ENCODE assay signal across 27 cellular contexts in the genomic region with DNA sequence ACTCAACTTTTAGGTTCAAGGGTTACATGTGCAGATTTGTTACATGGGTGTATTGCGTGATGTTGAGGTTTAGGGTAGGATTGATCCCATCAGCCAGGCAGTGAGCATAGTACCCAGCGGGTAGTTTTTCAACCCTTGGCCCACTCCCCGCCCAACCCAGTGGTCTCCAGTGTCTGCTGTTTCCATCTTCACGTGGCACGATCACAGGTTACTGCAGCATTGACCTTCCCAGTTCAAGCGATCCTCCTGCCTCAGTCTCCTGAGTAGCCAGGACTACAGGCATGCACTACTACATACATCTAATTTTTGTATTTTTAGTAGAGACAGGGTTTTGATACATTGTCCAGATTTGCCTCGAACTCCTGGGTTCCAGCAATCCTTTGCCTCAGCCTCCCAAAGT.
"Had no signal": no experiment of that assay in that cellular context is flagged by ENCODE, and none has a peak within 500 bp of the region (broad histone marks: within the 10 kb centered on the region; RNA-seq: fewer than 3 reads in every experiment).

No MANE protein-coding gene starts in this region.

- H3K4me3 Mint-ChIP-seq: stimulated activated effector memory CD8-positive, alpha-beta T cell treated with anti-CD3 and anti-CD28 coated beads, Interleukin-12 subunit alpha, Interleukin-12 subunit beta, amount 100 ng/mL, for 72 hours; stimulated activated memory B cell treated with anti-CD40 and anti-IgM and Interleukin-4, amounts not matched to agents 10 μg/mL and 1 μg/mL and 100 μg/mL, for 72 hours; stimulated activated naive B cell treated with anti-CD40 and anti-IgM and Interleukin-4, amounts not matched to agents 10 μg/mL and 1 μg/mL and 100 μg/mL, for 72 hours; stimulated activated naive CD8-positive, alpha-beta T cell treated with anti-CD3 and anti-CD28 coated beads, Interleukin-15, amount 100 ng/mL, for 72 hours; stimulated activated naive CD8-positive, alpha-beta T cell treated with anti-CD3 and anti-CD28 coated beads, Interleukin-15, Interleukin-2, amounts not matched to agents 100 ng/mL and 50 ng/mL, for 24 hours had no signal

- H3K27me3 Mint-ChIP-seq: stimulated activated memory B cell treated with anti-CD40 and anti-IgM and Interleukin-4, amounts not matched to agents 10 μg/mL and 1 μg/mL and 100 μg/mL, for 72 hours; stimulated activated naive B cell treated with anti-CD40 and anti-IgM and Interleukin-4, amounts not matched to agents 10 μg/mL and 1 μg/mL and 100 μg/mL, for 72 hours; stimulated activated naive CD8-positive, alpha-beta T cell treated with anti-CD3 and anti-CD28 coated beads, Interleukin-15, amount 100 ng/mL, for 72 hours; stimulated activated naive CD8-positive, alpha-beta T cell treated with anti-CD3 and anti-CD28 coated beads, Interleukin-15, Interleukin-2, amounts not matched to agents 100 ng/mL and 50 ng/mL, for 24 hours had no signal

- H3K27ac ChIP-seq: stomach, suprapubic skin, testis, thoracic aorta, thyroid gland, tibial artery, tibial nerve, transverse colon, upper lobe of left lung, upper lobe of right lung, uterus, vagina had no signal

- H3K36me3 Mint-ChIP-seq: stimulated activated effector memory CD8-positive, alpha-beta T cell treated with anti-CD3 and anti-CD28 coated beads, Interleukin-12 subunit alpha, Interleukin-12 subunit beta, amount 100 ng/mL, for 72 hours; stimulated activated memory B cell treated with anti-CD40 and anti-IgM and Interleukin-4, amounts not matched to agents 10 μg/mL and 1 μg/mL and 100 μg/mL, for 72 hours; stimulated activated naive B cell treated with anti-CD40 and anti-IgM and Interleukin-4, amounts not matched to agents 10 μg/mL and 1 μg/mL and 100 μg/mL, for 72 hours had no signal

- H3K27me3 ChIP-seq: stomach, suprapubic skin, testis, thyroid gland, tibial artery, tibial nerve, transverse colon, upper lobe of left lung, upper lobe of right lung, uterus, vagina had no signal

- H3K9me3 ChIP-seq: testis, thyroid gland, uterus had no signal

- DNase-seq: stimulated activated CD4-positive, alpha-beta T cell treated with anti-CD3 and anti-CD28 coated beads, Interleukin-2, amount 100 ng/mL, for 48 hours; stimulated activated CD4-positive, alpha-beta T cell treated with anti-CD3 and anti-CD28 coated beads, Interleukin-4, amount 100 ng/mL, for 1 hour; stimulated activated CD4-positive, alpha-beta T cell treated with anti-CD3 and anti-CD28 coated beads, Interleukin-4, amount 100 ng/mL, for 24 hours; stimulated activated CD4-positive, alpha-beta T cell treated with anti-CD3 and anti-CD28 coated beads, Interleukin-4, amount 100 ng/mL, for 4 hours; stimulated activated CD8-positive, alpha-beta memory T cell treated with anti-CD3 and anti-CD28 coated beads, Interleukin-4, amount 100 ng/mL, for 48 hours; stimulated activated naive B cell treated with anti-CD40 and anti-IgM and Interleukin-4, amounts not matched to agents 10 μg/mL and 1 μg/mL and 100 μg/mL, for 72 hours; stimulated activated naive CD4-positive, alpha-beta T cell; stimulated activated naive CD4-positive, alpha-beta T cell treated with Interleukin-2 at 50 U/mL for 16 hours; stimulated activated naive CD8-positive, alpha-beta T cell treated with anti-CD3 and anti-CD28 coated beads, Interleukin-15, amount 100 ng/mL, for 72 hours; stimulated activated naive CD8-positive, alpha-beta T cell treated with anti-CD3 and anti-CD28 coated beads, Interleukin-15, Interleukin-2, amounts not matched to agents 100 U/mL and 50 U/mL, for 24 hours; stomach; substantia nigra; thyroid gland; tibial artery; transverse colon; trophoblast cell; upper lobe of left lung; upper lobe of right lung; uterus had no signal

- H3K4me1 Mint-ChIP-seq: stimulated activated effector memory CD8-positive, alpha-beta T cell treated with anti-CD3 and anti-CD28 coated beads, Interleukin-12 subunit alpha, Interleukin-12 subunit beta, amount 100 ng/mL, for 72 hours; stimulated activated memory B cell treated with anti-CD40 and anti-IgM and Interleukin-4, amounts not matched to agents 10 μg/mL and 1 μg/mL and 100 μg/mL, for 72 hours; stimulated activated naive B cell treated with anti-CD40 and anti-IgM and Interleukin-4, amounts not matched to agents 10 μg/mL and 1 μg/mL and 100 μg/mL, for 72 hours; stimulated activated naive CD8-positive, alpha-beta T cell treated with anti-CD3 and anti-CD28 coated beads, Interleukin-15, amount 100 ng/mL, for 72 hours had no signal

- H3K4me3 ChIP-seq: stomach, suprapubic skin, testis, thoracic aorta, thyroid gland, tibial artery, tibial nerve, transverse colon, upper lobe of left lung, upper lobe of right lung, uterus, vagina had no signal

- H3K27ac Mint-ChIP-seq: stimulated activated effector memory CD8-positive, alpha-beta T cell treated with anti-CD3 and anti-CD28 coated beads, Interleukin-12 subunit alpha, Interleukin-12 subunit beta, amount 100 ng/mL, for 72 hours; stimulated activated memory B cell treated with anti-CD40 and anti-IgM and Interleukin-4, amounts not matched to agents 10 μg/mL and 1 μg/mL and 100 μg/mL, for 72 hours; stimulated activated naive B cell treated with anti-CD40 and anti-IgM and Interleukin-4, amounts not matched to agents 10 μg/mL and 1 μg/mL and 100 μg/mL, for 72 hours; stimulated activated naive CD8-positive, alpha-beta T cell treated with anti-CD3 and anti-CD28 coated beads, Interleukin-15, amount 100 ng/mL, for 72 hours; stimulated activated naive CD8-positive, alpha-beta T cell treated with anti-CD3 and anti-CD28 coated beads, Interleukin-15, Interleukin-2, amounts not matched to agents 100 ng/mL and 50 ng/mL, for 24 hours had no signal

- ATAC-seq: stimulated activated effector memory CD8-positive, alpha-beta T cell treated with anti-CD3 and anti-CD28 coated beads, Interleukin-12 subunit alpha, Interleukin-12 subunit beta, amount 100 ng/mL, for 72 hours; stimulated activated memory B cell treated with anti-CD40 and anti-IgM and Interleukin-4, amounts not matched to agents 10 μg/mL and 1 μg/mL and 100 μg/mL, for 72 hours; stimulated activated naive B cell treated with anti-CD40 and anti-IgM and Interleukin-4, amounts not matched to agents 10 μg/mL and 1 μg/mL and 100 μg/mL, for 72 hours; stimulated activated naive CD8-positive, alpha-beta T cell treated with anti-CD3 and anti-CD28 coated beads, Interleukin-15, amount 100 ng/mL, for 72 hours; stimulated activated naive CD8-positive, alpha-beta T cell treated with anti-CD3 and anti-CD28 coated beads, Interleukin-15, Interleukin-2, amounts not matched to agents 100 U/mL and 50 U/mL, for 24 hours; upper lobe of right lung had no signal

- H3K36me3 ChIP-seq: stomach, suprapubic skin, thoracic aorta, thyroid gland, tibial artery, tibial nerve, transverse colon, upper lobe of left lung, upper lobe of right lung, uterus, vagina had no signal

- H3K4me1 ChIP-seq: stomach, suprapubic skin, testis, thyroid gland, tibial artery, tibial nerve, transverse colon, upper lobe of left lung, upper lobe of right lung, uterus, vagina had no signal
